In the genomic region with DNA sequence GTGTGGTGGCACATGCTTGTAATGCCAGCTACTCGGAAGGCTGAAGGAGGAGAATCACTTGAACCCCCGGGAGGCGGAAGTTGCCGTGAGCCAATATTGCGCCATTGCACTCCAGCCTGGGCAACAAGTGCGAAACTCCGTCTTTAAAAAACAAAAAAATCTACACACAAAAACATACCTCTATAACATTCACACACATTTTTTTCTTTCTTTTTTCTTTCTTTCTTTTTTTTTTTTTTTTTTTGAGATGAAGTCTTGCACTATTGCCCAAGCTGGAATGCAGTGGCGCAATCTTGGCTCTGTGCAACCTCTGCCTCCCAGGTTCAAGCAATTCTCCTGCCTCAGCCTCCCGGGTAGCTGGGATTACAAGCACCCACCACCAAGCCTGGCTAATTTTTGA, we compare ENCODE assay signal across 8 cellular contexts. TPM values are rescaled to one million over a fixed set of nuclear protein-coding genes. Genes with fewer than 3 reads are reported as not detected.
A peak's percentile ranks its signal among the peaks of the same experiment; 100 is the strongest.
DNase-seq lines count a peak whose midpoint lies in the region; ATAC-seq, FAIRE-seq and TF ChIP-seq lines count a peak whose summit lies in the region.
"Not testable (repeated sequence)": the region's sequence is repeated elsewhere in the genome, so short reads cannot be mapped to it uniquely, and the experiment has no call there.

No MANE protein-coding gene starts in this region.

- H3K27me3 ChIP-seq in HL-60 (ENCODE audit: insufficient read depth, poor library complexity, severe bottlenecking); K562 (ENCODE audit: control insufficient read depth in 2 of 2, insufficient read depth in 2 of 2, low read length in 2 of 2); left lung: not testable (repeated sequence)

- not testable (repeated sequence) for H4K20me1 ChIP-seq in K562 (replicated peaks; ENCODE audit: control insufficient read depth, insufficient read depth, low read length)

- not testable (repeated sequence) for BruUV-seq in K562 (replicated peaks; lab: Mats Ljungman, UMichigan)

- H3K9me1 ChIP-seq in K562 (ENCODE audit: control insufficient read depth, insufficient read depth, low read length), result not testable (repeated sequence)

- H3K27ac ChIP-seq in HL-60 (replicated peaks) (peak overlapping the region; percentile 63), left lung (peak overlapping the region; percentile 19 to 75)
- H3K27ac ChIP-seq in K562 (ENCODE audit: extremely low read depth, low read depth, low read length), result not testable (repeated sequence)

- not testable (repeated sequence) for H3K4me3 Mint-ChIP-seq in T-helper 17 cell

- CTCF ChIA-PET in K562 (lab: Yijun Ruan, JAX; ENCODE audit: low intra/inter-chr PET ratio), result not testable (repeated sequence)

- in situ Hi-C loops in K562 (cut with MboI), result not testable (repeated sequence)

- 96% methylated on average over 9 of the region's 9 CpGs for WGBS in K562 (ENCODE audit: insufficient coverage, low coverage, missing lambda C conversion rate)

- not testable (repeated sequence) for TF ChIP-seq EP300 in K562 (IDR thresholded peaks at IDR 0.05; ENCODE audit: low read length)

- H3K36me3 ChIP-seq in K562 (ENCODE audit: control insufficient read depth, insufficient read depth, low read length), result peaks cover 39% of the 10 kb centered on the region
- H3K36me3 ChIP-seq in left lung, result not testable (repeated sequence)

- peaks cover 92% of the 10 kb centered on the region for H3K79me2 ChIP-seq in K562 (ENCODE audit: control insufficient read depth, insufficient read depth, low read length)

- not testable (repeated sequence) for H3K9ac ChIP-seq in K562 (ENCODE audit: insufficient read depth in 1 of 2, low read depth in 2 of 2, low read length in 2 of 2)

- not testable (repeated sequence) for H3K4me3 ChIP-seq in AG10803 (ENCODE audit: low read length); HL-60 (replicated peaks; ENCODE audit: insufficient read depth, low read length); K562; fibroblast of pulmonary artery (replicated peaks; ENCODE audit: low read depth, low read length)
- H3K4me3 ChIP-seq in left lung, result peak overlapping the region in 1 of 2 donors; percentile 2

- peaks cover 29% of the 10 kb centered on the region for H3K4me1 Mint-ChIP-seq in T-helper 17 cell

- POLR2A ChIA-PET in K562 (lab: Yijun Ruan, JAX), result interaction anchor here (1.2 kb wide), 1 partner anchor 8 kb away, joined by 5 read pairs; no protein-coding TSS in a partner anchor

- H3K27me3 Mint-ChIP-seq in T-helper 17 cell, result not testable (repeated sequence)

- H3K36me3 Mint-ChIP-seq in T-helper 17 cell (ENCODE audit: low read depth), result not testable (repeated sequence)

- not testable (repeated sequence) for ATAC-seq in T-helper 17 cell, K562
- ATAC-seq in left lung, result peak; percentile 72

- peak overlapping the region; percentile 24 for H3K27ac Mint-ChIP-seq in T-helper 17 cell

- TF ChIP-seq POLR2A in K562 (conservative IDR thresholded peaks at IDR 0.05), result not testable (repeated sequence)

- peak; percentile 59 for DNase-seq in AG10803 (ENCODE audit: low read depth)
- DNase-seq in HL-60 (ENCODE audit: low read depth in 1 of 2, low spot score in 1 of 2), result peak; percentile 66 to 92
- DNase-seq in NOMO-1 (lab: John Stamatoyannopoulos, UW; ENCODE audit: unreplicated experiment in 2 of 2), result peak; percentile 26 to 38
- not testable (repeated sequence) for DNase-seq in T-helper 17 cell; K562 (ENCODE audit: extremely low read depth in 1 of 4, low spot score in 3 of 4)
- peak; percentile 72 for DNase-seq in fibroblast of pulmonary artery (ENCODE audit: low read depth)
- DNase-seq in left lung, result peak; percentile 74 to 90
- peak; percentile 33 for DNase-seq in renal cortical epithelial cell (ENCODE audit: low read depth)

- intact Hi-C loops in K562 (cut with micrococcal nuclease); left lung (cut with DNase I): not testable (repeated sequence)

- H3K4me2 ChIP-seq in K562 (ENCODE audit: insufficient read depth, low read length), result not testable (repeated sequence)

- H3K9me3 ChIP-seq in T-helper 17 cell (ENCODE audit: control insufficient read depth, low read length, poor library complexity, severe bottlenecking); K562 (replicated peaks; ENCODE audit: control insufficient read depth, insufficient read depth, low read depth, low read length); left lung: not testable (repeated sequence)

- TF ChIP-seq RAD21 in K562 (CRISPR knock-in tag; conservative IDR thresholded peaks at IDR 0.05 in 1 of 2, IDR thresholded peaks at IDR 0.05 in 1 of 2), result not testable (repeated sequence)

- not testable (repeated sequence) for FAIRE-seq in K562 (lab: Jason Lieb, UNC)

- not testable (repeated sequence) for H2AFZ ChIP-seq in K562 (ENCODE audit: low read depth, low read length)

- not testable (repeated sequence) for H3K4me1 ChIP-seq in K562 (replicated peaks in 1 of 2; ENCODE audit: control insufficient read depth in 2 of 2, insufficient read depth in 2 of 2, low read length in 2 of 2)
- H3K4me1 ChIP-seq in left lung, result peaks cover 11 to 85% of the 10 kb centered on the region in 2 donors

- TF ChIP-seq CTCF in AG10803 (conservative IDR thresholded peaks at IDR 0.05; ENCODE audit: low read length); HL-60 (IDR thresholded peaks at IDR 0.05; ENCODE audit: insufficient read depth, low read length); K562 (IDR thresholded peaks at IDR 0.05 in 2 of 3, conservative IDR thresholded peaks at IDR 0.05 in 1 of 3; ENCODE audit: insufficient read depth in 2 of 3, low read depth in 1 of 3, low read length in 3 of 3); fibroblast of pulmonary artery (IDR thresholded peaks at IDR 0.05; ENCODE audit: low read length, missing control alignments); left lung (IDR thresholded peaks at IDR 0.05): not testable (repeated sequence)

TF ChIP-seq in K562, 482 proteins besides CTCF, POLR2A, EP300 and RAD21:
- peak; percentile 27; the same call in 1 of the 2 replicates for TF ChIP-seq CEBPB (tag; IDR thresholded peaks at IDR 0.05)
TF ChIP-seq in K562: peak in this region for 1; not testable (repeated sequence) for 481.

RNA-seq across cellular contexts. Expression of a gene that starts 9.6 kb away (rescaled TPM):
- total RNA-seq in T-helper 17 cell (10 to 100 TPM; 46.1 to 46.7 TPM), K562 (2014; rRNA removed) (26.9 and 28.8 TPM in 2 replicates), K562 (2014; rRNA removed; fragmentation: Illumina TruSeq; extraction: Trizol) (45.2 and 47.0 TPM in 2 replicates), K562 (2015; rRNA removed; fragmentation: Illumina TruSeq; extraction: Trizol) (29.3 and 29.8 TPM in 2 replicates), K562 (2021) (31.8 and 33.5 TPM in 2 replicates), left lung (10 to 100 TPM; 13.1 to 26.4 TPM), renal cortical epithelial cell (11.9 and 23.8 TPM in 2 replicates)
- total RNA-seq in K562 (2011; cell fraction: chromatin; rRNA removed; ENCODE audit: low replicate concordance), result 34.1 and 43.8 TPM in 2 replicates
- total RNA-seq in K562 (2011; cell fraction: nucleolus; rRNA removed), result 18.8 and 19.0 TPM in 2 replicates
- 31.9 and 43.9 TPM in 2 replicates for total RNA-seq in K562 (2011; cell fraction: nucleoplasm; rRNA removed)
- polyA plus RNA-seq in K562 (2011; rRNA removed) (28.7 and 55.9 TPM in 2 replicates), K562 (2014; fragmentation: Illumina TruSeq; extraction: Trizol) (33.1 and 39.7 TPM in 2 replicates), K562 (2014; fragmentation: Nextera tagmentation; extraction: Ambion mirVana) (10 to 100 TPM; 13.2 to 13.7 TPM), K562 (2014; rRNA removed) (29.2 and 34.2 TPM in 2 replicates)
- polyA plus RNA-seq in K562 (2011; cell fraction: cytosol; rRNA removed), result 18.7 and 23.8 TPM in 2 replicates
- 9.4 and 10.4 TPM in 2 replicates for polyA plus RNA-seq in K562 (2011; cell fraction: nucleus; rRNA removed)
- polyA plus RNA-seq in K562 (2012), result 20.2 and 22.0 TPM in 2 replicates
- polyA minus RNA-seq in K562 (2011; rRNA and poly(A)+ RNA removed), result 40.6 and 62.6 TPM in 2 replicates
- polyA minus RNA-seq in K562 (2011; cell fraction: cytosol; rRNA and poly(A)+ RNA removed), result 18.3 and 31.2 TPM in 2 replicates
- polyA minus RNA-seq in K562 (2011; cell fraction: nucleus; rRNA and poly(A)+ RNA removed), result 5.9 and 7.4 TPM in 2 replicates

RNA-seq across cellular contexts. Expression of a gene that starts 16.9 kb away (rescaled TPM):
- total RNA-seq in T-helper 17 cell (1 to 10 TPM; 2.7 to 4.2 TPM), K562 (2014; rRNA removed) (14.0 and 14.6 TPM in 2 replicates), K562 (2014; rRNA removed; fragmentation: Illumina TruSeq; extraction: Trizol) (19.5 and 23.3 TPM in 2 replicates), K562 (2015; rRNA removed; fragmentation: Illumina TruSeq; extraction: Trizol) (21.5 and 25.3 TPM in 2 replicates), K562 (2021) (23.7 and 23.8 TPM in 2 replicates), left lung (1 to 10 TPM; 2.6 to 4.4 TPM), renal cortical epithelial cell (0.85 and 2.1 TPM in 2 replicates)
- 19.4 and 126 TPM in 2 replicates for total RNA-seq in K562 (2011; cell fraction: chromatin; rRNA removed; ENCODE audit: low replicate concordance)
- total RNA-seq in K562 (2011; cell fraction: nucleolus; rRNA removed), result 14.5 and 23.6 TPM in 2 replicates
- total RNA-seq in K562 (2011; cell fraction: nucleoplasm; rRNA removed), result 27.3 and 32.6 TPM in 2 replicates
- polyA plus RNA-seq in K562 (2011; rRNA removed) (14.6 and 25.6 TPM in 2 replicates), K562 (2014; fragmentation: Illumina TruSeq; extraction: Trizol) (15.9 and 17.6 TPM in 2 replicates), K562 (2014; fragmentation: Nextera tagmentation; extraction: Ambion mirVana) (1 to 10 TPM; 4.6 to 4.9 TPM), K562 (2014; rRNA removed) (14.4 and 19.7 TPM in 2 replicates)
- 2.4 and 3.3 TPM in 2 replicates for polyA plus RNA-seq in K562 (2011; cell fraction: cytosol; rRNA removed)
- polyA plus RNA-seq in K562 (2011; cell fraction: nucleus; rRNA removed), result 20.3 and 22.2 TPM in 2 replicates
- 7.0 and 15.9 TPM in 2 replicates for polyA plus RNA-seq in K562 (2012)
- polyA minus RNA-seq in K562 (2011; rRNA and poly(A)+ RNA removed), result 23.9 and 29.7 TPM in 2 replicates
- 11.4 and 15.7 TPM in 2 replicates for polyA minus RNA-seq in K562 (2011; cell fraction: cytosol; rRNA and poly(A)+ RNA removed)
- 35.0 and 45.2 TPM in 2 replicates for polyA minus RNA-seq in K562 (2011; cell fraction: nucleus; rRNA and poly(A)+ RNA removed)
